Comparison of ENCODE assay signal across 1 cellular context in genomic region chr5:17405976-17406876, GRCh38.
TF ChIP-seq lines count a peak whose summit lies in the region.

No MANE protein-coding gene starts in this region.

TF ChIP-seq in HEK293, 187 proteins besides CTCF, POLR2A, EP300 and RAD21 (continued from another document and continues in another):
- TF ChIP-seq, protein P1, sequence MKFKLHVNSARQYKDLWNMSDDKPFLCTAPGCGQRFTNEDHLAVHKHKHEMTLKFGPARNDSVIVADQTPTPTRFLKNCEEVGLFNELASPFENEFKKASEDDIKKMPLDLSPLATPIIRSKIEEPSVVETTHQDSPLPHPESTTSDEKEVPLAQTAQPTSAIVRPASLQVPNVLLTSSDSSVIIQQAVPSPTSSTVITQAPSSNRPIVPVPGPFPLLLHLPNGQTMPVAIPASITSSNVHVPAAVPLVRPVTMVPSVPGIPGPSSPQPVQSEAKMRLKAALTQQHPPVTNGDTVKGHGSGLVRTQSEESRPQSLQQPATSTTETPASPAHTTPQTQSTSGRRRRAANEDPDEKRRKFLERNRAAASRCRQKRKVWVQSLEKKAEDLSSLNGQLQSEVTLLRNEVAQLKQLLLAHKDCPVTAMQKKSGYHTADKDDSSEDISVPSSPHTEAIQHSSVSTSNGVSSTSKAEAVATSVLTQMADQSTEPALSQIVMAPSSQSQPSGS (tag by site-specific recombination; IDR thresholded peaks at IDR 0.05; ENCODE audit: low read depth), result no peak
- TF ChIP-seq ZNF114 (tag by site-specific recombination; IDR thresholded peaks at IDR 0.05) (no peak), ZBTB7A (tag by site-specific recombination; IDR thresholded peaks at IDR 0.05; ENCODE audit: low read depth) (no peak), MYNN (tag by site-specific recombination; IDR thresholded peaks at IDR 0.05; ENCODE audit: borderline replicate concordance) (no peak), SP7 (tag by site-specific recombination; IDR thresholded peaks at IDR 0.05) (peak; percentile 91), ZNF433 (tag by site-specific recombination; IDR thresholded peaks at IDR 0.05; ENCODE audit: low read depth) (no peak), ZNF221 (tag by site-specific recombination; IDR thresholded peaks at IDR 0.05; ENCODE audit: borderline replicate concordance) (no peak), ZNF610 (tag by site-specific recombination; IDR thresholded peaks at IDR 0.05; ENCODE audit: borderline replicate concordance) (no peak), AEBP2 (tag by site-specific recombination; IDR thresholded peaks at IDR 0.05; ENCODE audit: borderline replicate concordance) (no peak), ZNF792 (tag by site-specific recombination; IDR thresholded peaks at IDR 0.05) (no peak), ZNF707 (tag by site-specific recombination; IDR thresholded peaks at IDR 0.05) (no peak), IKZF3 (tag by site-specific recombination; IDR thresholded peaks at IDR 0.05) (no peak), ZNF133 (tag by site-specific recombination; IDR thresholded peaks at IDR 0.05) (no peak), HOXD13 (CRISPR knock-in tag; IDR thresholded peaks at IDR 0.05; ENCODE audit: borderline replicate concordance) (no peak), ZNF624 (tag by site-specific recombination; IDR thresholded peaks at IDR 0.05) (no peak), ZBTB48 (tag by site-specific recombination; IDR thresholded peaks at IDR 0.05) (no peak), ZBTB11 (tag by site-specific recombination; conservative IDR thresholded peaks at IDR 0.05; ENCODE audit: low read depth) (no peak), HOXC10 (CRISPR knock-in tag; IDR thresholded peaks at IDR 0.05) (no peak), ZNF335 (tag by site-specific recombination; conservative IDR thresholded peaks at IDR 0.05) (no peak), ZNF324 (tag by site-specific recombination; IDR thresholded peaks at IDR 0.05) (no peak), KLF7 (tag by site-specific recombination; IDR thresholded peaks at IDR 0.05; ENCODE audit: borderline replicate concordance) (no peak), ZNF341 (tag by site-specific recombination; IDR thresholded peaks at IDR 0.05; ENCODE audit: low read depth) (no peak), ZBTB1 (tag by site-specific recombination; IDR thresholded peaks at IDR 0.05) (0 out of 2 replicates have a peak, but pooled peaks have one; percentile 30), ZNF626 (tag by site-specific recombination; IDR thresholded peaks at IDR 0.05) (no peak), ZNF555 (tag by site-specific recombination; conservative IDR thresholded peaks at IDR 0.05) (no peak), ZNF561 (tag by site-specific recombination; IDR thresholded peaks at IDR 0.05; ENCODE audit: borderline replicate concordance) (no peak), ZNF548 (tag by site-specific recombination; IDR thresholded peaks at IDR 0.05) (no peak), ZNF837 (tag by site-specific recombination; IDR thresholded peaks at IDR 0.05) (no peak), ZNF311 (tag by site-specific recombination; IDR thresholded peaks at IDR 0.05; ENCODE audit: borderline replicate concordance) (no peak)
- TF ChIP-seq, protein P2, sequence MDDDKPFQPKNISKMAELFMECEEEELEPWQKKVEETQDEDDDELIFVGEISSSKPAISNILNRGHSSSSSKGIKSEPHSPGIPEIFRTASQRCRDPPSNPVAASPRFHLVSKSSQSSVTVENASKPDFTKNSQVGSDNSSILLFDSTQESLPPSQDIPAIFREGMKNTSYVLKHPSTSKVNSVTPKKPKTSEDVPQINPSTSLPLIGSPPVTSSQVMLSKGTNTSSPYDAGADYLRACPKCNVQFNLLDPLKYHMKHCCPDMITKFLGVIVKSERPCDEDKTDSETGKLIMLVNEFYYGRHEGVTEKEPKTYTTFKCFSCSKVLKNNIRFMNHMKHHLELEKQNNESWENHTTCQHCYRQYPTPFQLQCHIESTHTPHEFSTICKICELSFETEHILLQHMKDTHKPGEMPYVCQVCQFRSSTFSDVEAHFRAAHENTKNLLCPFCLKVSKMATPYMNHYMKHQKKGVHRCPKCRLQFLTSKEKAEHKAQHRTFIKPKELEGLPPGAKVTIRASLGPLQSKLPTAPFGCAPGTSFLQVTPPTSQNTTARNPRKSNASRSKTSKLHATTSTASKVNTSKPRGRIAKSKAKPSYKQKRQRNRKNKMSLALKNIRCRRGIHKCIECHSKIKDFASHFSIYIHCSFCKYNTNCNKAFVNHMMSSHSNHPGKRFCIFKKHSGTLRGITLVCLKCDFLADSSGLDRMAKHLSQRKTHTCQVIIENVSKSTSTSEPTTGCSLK (tag by site-specific recombination; IDR thresholded peaks at IDR 0.05), result no peak
- TF ChIP-seq, protein P3, sequence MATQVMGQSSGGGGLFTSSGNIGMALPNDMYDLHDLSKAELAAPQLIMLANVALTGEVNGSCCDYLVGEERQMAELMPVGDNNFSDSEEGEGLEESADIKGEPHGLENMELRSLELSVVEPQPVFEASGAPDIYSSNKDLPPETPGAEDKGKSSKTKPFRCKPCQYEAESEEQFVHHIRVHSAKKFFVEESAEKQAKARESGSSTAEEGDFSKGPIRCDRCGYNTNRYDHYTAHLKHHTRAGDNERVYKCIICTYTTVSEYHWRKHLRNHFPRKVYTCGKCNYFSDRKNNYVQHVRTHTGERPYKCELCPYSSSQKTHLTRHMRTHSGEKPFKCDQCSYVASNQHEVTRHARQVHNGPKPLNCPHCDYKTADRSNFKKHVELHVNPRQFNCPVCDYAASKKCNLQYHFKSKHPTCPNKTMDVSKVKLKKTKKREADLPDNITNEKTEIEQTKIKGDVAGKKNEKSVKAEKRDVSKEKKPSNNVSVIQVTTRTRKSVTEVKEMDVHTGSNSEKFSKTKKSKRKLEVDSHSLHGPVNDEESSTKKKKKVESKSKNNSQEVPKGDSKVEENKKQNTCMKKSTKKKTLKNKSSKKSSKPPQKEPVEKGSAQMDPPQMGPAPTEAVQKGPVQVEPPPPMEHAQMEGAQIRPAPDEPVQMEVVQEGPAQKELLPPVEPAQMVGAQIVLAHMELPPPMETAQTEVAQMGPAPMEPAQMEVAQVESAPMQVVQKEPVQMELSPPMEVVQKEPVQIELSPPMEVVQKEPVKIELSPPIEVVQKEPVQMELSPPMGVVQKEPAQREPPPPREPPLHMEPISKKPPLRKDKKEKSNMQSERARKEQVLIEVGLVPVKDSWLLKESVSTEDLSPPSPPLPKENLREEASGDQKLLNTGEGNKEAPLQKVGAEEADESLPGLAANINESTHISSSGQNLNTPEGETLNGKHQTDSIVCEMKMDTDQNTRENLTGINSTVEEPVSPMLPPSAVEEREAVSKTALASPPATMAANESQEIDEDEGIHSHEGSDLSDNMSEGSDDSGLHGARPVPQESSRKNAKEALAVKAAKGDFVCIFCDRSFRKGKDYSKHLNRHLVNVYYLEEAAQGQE (tag by site-specific recombination; IDR thresholded peaks at IDR 0.05), result no peak
- TF ChIP-seq, protein P4, sequence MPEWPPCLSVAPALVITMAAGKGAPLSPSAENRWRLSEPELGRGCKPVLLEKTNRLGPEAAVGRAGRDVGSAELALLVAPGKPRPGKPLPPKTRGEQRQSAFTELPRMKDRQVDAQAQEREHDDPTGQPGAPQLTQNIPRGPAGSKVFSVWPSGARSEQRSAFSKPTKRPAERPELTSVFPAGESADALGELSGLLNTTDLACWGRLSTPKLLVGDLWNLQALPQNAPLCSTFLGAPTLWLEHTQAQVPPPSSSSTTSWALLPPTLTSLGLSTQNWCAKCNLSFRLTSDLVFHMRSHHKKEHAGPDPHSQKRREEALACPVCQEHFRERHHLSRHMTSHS (tag by site-specific recombination; IDR thresholded peaks at IDR 0.05), result no peak
- TF ChIP-seq, protein P5, sequence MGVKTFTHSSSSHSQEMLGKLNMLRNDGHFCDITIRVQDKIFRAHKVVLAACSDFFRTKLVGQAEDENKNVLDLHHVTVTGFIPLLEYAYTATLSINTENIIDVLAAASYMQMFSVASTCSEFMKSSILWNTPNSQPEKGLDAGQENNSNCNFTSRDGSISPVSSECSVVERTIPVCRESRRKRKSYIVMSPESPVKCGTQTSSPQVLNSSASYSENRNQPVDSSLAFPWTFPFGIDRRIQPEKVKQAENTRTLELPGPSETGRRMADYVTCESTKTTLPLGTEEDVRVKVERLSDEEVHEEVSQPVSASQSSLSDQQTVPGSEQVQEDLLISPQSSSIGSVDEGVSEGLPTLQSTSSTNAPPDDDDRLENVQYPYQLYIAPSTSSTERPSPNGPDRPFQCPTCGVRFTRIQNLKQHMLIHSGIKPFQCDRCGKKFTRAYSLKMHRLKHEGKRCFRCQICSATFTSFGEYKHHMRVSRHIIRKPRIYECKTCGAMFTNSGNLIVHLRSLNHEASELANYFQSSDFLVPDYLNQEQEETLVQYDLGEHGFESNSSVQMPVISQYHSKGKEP (tag by site-specific recombination; IDR thresholded peaks at IDR 0.05), result no peak
- TF ChIP-seq, protein P6, sequence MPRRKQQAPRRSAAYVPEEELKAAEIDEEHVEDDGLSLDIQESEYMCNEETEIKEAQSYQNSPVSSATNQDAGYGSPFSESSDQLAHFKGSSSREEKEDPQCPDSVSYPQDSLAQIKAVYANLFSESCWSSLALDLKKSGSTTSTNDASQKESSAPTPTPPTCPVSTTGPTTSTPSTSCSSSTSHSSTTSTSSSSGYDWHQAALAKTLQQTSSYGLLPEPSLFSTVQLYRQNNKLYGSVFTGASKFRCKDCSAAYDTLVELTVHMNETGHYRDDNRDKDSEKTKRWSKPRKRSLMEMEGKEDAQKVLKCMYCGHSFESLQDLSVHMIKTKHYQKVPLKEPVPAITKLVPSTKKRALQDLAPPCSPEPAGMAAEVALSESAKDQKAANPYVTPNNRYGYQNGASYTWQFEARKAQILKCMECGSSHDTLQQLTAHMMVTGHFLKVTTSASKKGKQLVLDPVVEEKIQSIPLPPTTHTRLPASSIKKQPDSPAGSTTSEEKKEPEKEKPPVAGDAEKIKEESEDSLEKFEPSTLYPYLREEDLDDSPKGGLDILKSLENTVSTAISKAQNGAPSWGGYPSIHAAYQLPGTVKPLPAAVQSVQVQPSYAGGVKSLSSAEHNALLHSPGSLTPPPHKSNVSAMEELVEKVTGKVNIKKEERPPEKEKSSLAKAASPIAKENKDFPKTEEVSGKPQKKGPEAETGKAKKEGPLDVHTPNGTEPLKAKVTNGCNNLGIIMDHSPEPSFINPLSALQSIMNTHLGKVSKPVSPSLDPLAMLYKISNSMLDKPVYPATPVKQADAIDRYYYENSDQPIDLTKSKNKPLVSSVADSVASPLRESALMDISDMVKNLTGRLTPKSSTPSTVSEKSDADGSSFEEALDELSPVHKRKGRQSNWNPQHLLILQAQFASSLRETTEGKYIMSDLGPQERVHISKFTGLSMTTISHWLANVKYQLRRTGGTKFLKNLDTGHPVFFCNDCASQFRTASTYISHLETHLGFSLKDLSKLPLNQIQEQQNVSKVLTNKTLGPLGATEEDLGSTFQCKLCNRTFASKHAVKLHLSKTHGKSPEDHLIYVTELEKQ (tag by site-specific recombination; IDR thresholded peaks at IDR 0.05; ENCODE audit: borderline replicate concordance), result peak; percentile 80; the same call in 1 of the 2 replicates
